ENCODE assay signal across 19 cellular contexts in genomic region chr1:169289016-169289415, GRCh38.
"Had no signal": no experiment of that assay in that cellular context is flagged by ENCODE, and none has a peak within 500 bp of the region (broad histone marks: within the 10 kb centered on the region; RNA-seq: fewer than 3 reads in every experiment).

No MANE protein-coding gene starts in this region.

- H3K27me3 ChIP-seq: foreskin keratinocyte, pancreas, sigmoid colon, testis, upper lobe of left lung had no signal

- H3K27ac ChIP-seq: foreskin keratinocyte, pancreas, sigmoid colon, testis, upper lobe of left lung had no signal

- H3K4me3 ChIP-seq: pancreas, sigmoid colon, testis, upper lobe of left lung had no signal

- DNase-seq: activated CD4-positive, alpha-beta memory T cell treated with anti-CD3 and anti-CD28 coated beads, Interleukin-2, amount 10 ng/mL, durations not matched to agents 7 days and 5 days; activated CD4-positive, alpha-beta T cell treated with anti-CD3 and anti-CD28 coated beads for 48 hours; activated CD8-positive, alpha-beta memory T cell treated with anti-CD3 and anti-CD28 coated beads, Interleukin-2, amount 10 ng/mL, durations not matched to agents 7 days and 5 days; amniotic stem cell; dermis blood vessel endothelial cell; effector memory CD4-positive, alpha-beta T cell; hypothalamus; left ventricle myocardium superior; naive thymus-derived CD8-positive, alpha-beta T cell; pancreas; sigmoid colon; stimulated activated CD4-positive, alpha-beta T cell treated with anti-CD3 and anti-CD28 coated beads, Interleukin-4, amount 100 ng/mL, for 4 hours; SW 1271; T-helper 2 cell; testis; upper lobe of left lung had no signal

- H3K9me3 ChIP-seq: pancreas, sigmoid colon, testis, upper lobe of left lung had no signal

- H3K27ac Mint-ChIP-seq: activated CD4-positive, alpha-beta memory T cell treated with anti-CD3 and anti-CD28 coated beads, Interleukin-2, amount 10 ng/mL, durations not matched to agents 7 days and 5 days; activated CD8-positive, alpha-beta memory T cell treated with anti-CD3 and anti-CD28 coated beads, Interleukin-2, amount 10 ng/mL, durations not matched to agents 7 days and 5 days; activated naive CD8-positive, alpha-beta T cell; naive thymus-derived CD8-positive, alpha-beta T cell; stimulated activated memory B cell treated with anti-CD40 and anti-IgM and Interleukin-4, amounts not matched to agents 10 μg/mL and 1 μg/mL and 100 μg/mL, for 72 hours had no signal

- H3K4me3 Mint-ChIP-seq: activated CD4-positive, alpha-beta memory T cell treated with anti-CD3 and anti-CD28 coated beads, Interleukin-2, amount 10 ng/mL, durations not matched to agents 7 days and 5 days; activated CD8-positive, alpha-beta memory T cell treated with anti-CD3 and anti-CD28 coated beads, Interleukin-2, amount 10 ng/mL, durations not matched to agents 7 days and 5 days; activated naive CD8-positive, alpha-beta T cell; naive thymus-derived CD8-positive, alpha-beta T cell; stimulated activated memory B cell treated with anti-CD40 and anti-IgM and Interleukin-4, amounts not matched to agents 10 μg/mL and 1 μg/mL and 100 μg/mL, for 72 hours had no signal

- H3K4me1 ChIP-seq: pancreas, sigmoid colon, testis, upper lobe of left lung had no signal

- ATAC-seq: activated CD8-positive, alpha-beta memory T cell treated with anti-CD3 and anti-CD28 coated beads, Interleukin-2, amount 10 ng/mL, durations not matched to agents 7 days and 5 days; foreskin keratinocyte; left ventricle myocardium superior; naive thymus-derived CD8-positive, alpha-beta T cell; pancreas; stimulated activated memory B cell treated with anti-CD40 and anti-IgM and Interleukin-4, amounts not matched to agents 10 μg/mL and 1 μg/mL and 100 μg/mL, for 72 hours had no signal

- FAIRE-seq: pancreas had no signal

- H3K4me1 Mint-ChIP-seq: activated CD4-positive, alpha-beta memory T cell treated with anti-CD3 and anti-CD28 coated beads, Interleukin-2, amount 10 ng/mL, durations not matched to agents 7 days and 5 days; activated CD8-positive, alpha-beta memory T cell treated with anti-CD3 and anti-CD28 coated beads, Interleukin-2, amount 10 ng/mL, durations not matched to agents 7 days and 5 days; naive thymus-derived CD8-positive, alpha-beta T cell; stimulated activated memory B cell treated with anti-CD40 and anti-IgM and Interleukin-4, amounts not matched to agents 10 μg/mL and 1 μg/mL and 100 μg/mL, for 72 hours had no signal

- H3K36me3 ChIP-seq: pancreas, sigmoid colon, upper lobe of left lung had no signal

- H3K27me3 Mint-ChIP-seq: activated CD4-positive, alpha-beta memory T cell treated with anti-CD3 and anti-CD28 coated beads, Interleukin-2, amount 10 ng/mL, durations not matched to agents 7 days and 5 days; activated CD8-positive, alpha-beta memory T cell treated with anti-CD3 and anti-CD28 coated beads, Interleukin-2, amount 10 ng/mL, durations not matched to agents 7 days and 5 days; activated naive CD8-positive, alpha-beta T cell; naive thymus-derived CD8-positive, alpha-beta T cell; stimulated activated memory B cell treated with anti-CD40 and anti-IgM and Interleukin-4, amounts not matched to agents 10 μg/mL and 1 μg/mL and 100 μg/mL, for 72 hours had no signal
